ENCODE assay signal across 17 cellular contexts in genomic region chr1:84773933-84774497, GRCh38.
DNase-seq lines count a peak whose midpoint lies in the region; ATAC-seq and TF ChIP-seq lines count a peak whose summit lies in the region.
"Had no signal": no experiment of that assay in that cellular context is flagged by ENCODE, and none has a peak within 500 bp of the region (broad histone marks: within the 10 kb centered on the region; RNA-seq: fewer than 3 reads in every experiment).

No MANE protein-coding gene starts in this region.

- H3K4me1 Mint-ChIP-seq in stimulated activated effector memory CD8-positive, alpha-beta T cell treated with anti-CD3 and anti-CD28 coated beads, Interleukin-12 subunit alpha, Interleukin-12 subunit beta, amount 100 ng/mL, for 72 hours: no peaks in the 10 kb centered on the region
- H3K4me1 Mint-ChIP-seq: CD4-positive, CD25-positive, alpha-beta regulatory T cell had no signal

- H3K9me3 ChIP-seq in HEK293 (ENCODE audit: control insufficient read depth, insufficient read depth, low read depth, low read length): no peaks in the 10 kb centered on the region
- H3K9me3 ChIP-seq in mesodermal cell (ENCODE audit: control insufficient read depth, low read length): no peaks in the 10 kb centered on the region
- H3K9me3 ChIP-seq in suprapubic skin: no peaks in the 10 kb centered on the region
- H3K9me3 ChIP-seq: SJSA1 had no signal

- CTCF ChIA-PET in HEK293 (lab: Yijun Ruan, JAX): interaction anchor here (0.6 to 4.5 kb wide), 5 partner anchors 13 to 894 kb away, joined by 3 to 57 read pairs (median 3); no protein-coding TSS in a partner anchor

- H3K36me3 Mint-ChIP-seq in stimulated activated effector memory CD8-positive, alpha-beta T cell treated with anti-CD3 and anti-CD28 coated beads, Interleukin-12 subunit alpha, Interleukin-12 subunit beta, amount 100 ng/mL, for 72 hours: no peaks in the 10 kb centered on the region
- H3K36me3 Mint-ChIP-seq: CD4-positive, CD25-positive, alpha-beta regulatory T cell had no signal

- no peaks in the 10 kb centered on the region for H3K4me1 ChIP-seq in HEK293 (ENCODE audit: control insufficient read depth, insufficient read depth, low read length)
- H3K4me1 ChIP-seq in mesodermal cell (ENCODE audit: control insufficient read depth, insufficient read depth, low read length, poor library complexity, severe bottlenecking): no peaks in the 10 kb centered on the region
- peaks cover 12% of the 10 kb centered on the region for H3K4me1 ChIP-seq in suprapubic skin
- H3K4me1 ChIP-seq: SJSA1 had no signal

- no peak overlapping the region for H3K4me3 ChIP-seq in HEK293 (ENCODE audit: low read depth, low read length)
- H3K4me3 ChIP-seq in mesodermal cell (ENCODE audit: extremely low read depth, insufficient read depth, low read length, poor library complexity, severe bottlenecking): no peak overlapping the region
- no peak overlapping the region for H3K4me3 ChIP-seq in suprapubic skin
- H3K4me3 ChIP-seq: SJSA1 had no signal

- no peak overlapping the region for H3K27ac Mint-ChIP-seq in stimulated activated effector memory CD8-positive, alpha-beta T cell treated with anti-CD3 and anti-CD28 coated beads, Interleukin-12 subunit alpha, Interleukin-12 subunit beta, amount 100 ng/mL, for 72 hours
- H3K27ac Mint-ChIP-seq: CD4-positive, CD25-positive, alpha-beta regulatory T cell had no signal

- WGBS in mesodermal cell (ENCODE audit: insufficient coverage in 2 of 2), 2 experiments: 66 to 72% methylated on average over 2 to 3 of the region's 4 CpGs
- WGBS in suprapubic skin: 80% methylated on average over 4 of the region's 4 CpGs

- DNase-seq in suprapubic skin (ENCODE audit: low spot score in 2 of 2) (no peak), SHP77 treated with DMSO at 0.1 percent for 48 hours (lab: John Stamatoyannopoulos, UW) (no peak), EL (no peak), NCI-H2081 treated with DMSO at 0.1 percent for 48 hours (lab: John Stamatoyannopoulos, UW) (no peak)
- DNase-seq in stimulated activated effector memory CD8-positive, alpha-beta T cell treated with anti-CD3 and anti-CD28 coated beads, Interleukin-12 subunit alpha, Interleukin-12 subunit beta, amount 100 ng/mL, for 72 hours (ENCODE audit: low spot score in 2 of 2): no peak
- DNase-seq: ACHN; AML-193; Calu3; CD4-positive, CD25-positive, alpha-beta regulatory T cell; HCEC 1CT; KG1; NCI-H146 had no signal

- H3K27me3 ChIP-seq in suprapubic skin: no peaks in the 10 kb centered on the region
- H3K27me3 ChIP-seq: SJSA1 had no signal

- no peaks in the 10 kb centered on the region for H3K9me3 Mint-ChIP-seq in stimulated activated effector memory CD8-positive, alpha-beta T cell treated with anti-CD3 and anti-CD28 coated beads, Interleukin-12 subunit alpha, Interleukin-12 subunit beta, amount 100 ng/mL, for 72 hours
- H3K9me3 Mint-ChIP-seq: CD4-positive, CD25-positive, alpha-beta regulatory T cell had no signal

- H3K4me3 Mint-ChIP-seq in stimulated activated effector memory CD8-positive, alpha-beta T cell treated with anti-CD3 and anti-CD28 coated beads, Interleukin-12 subunit alpha, Interleukin-12 subunit beta, amount 100 ng/mL, for 72 hours: no peak overlapping the region
- H3K4me3 Mint-ChIP-seq: CD4-positive, CD25-positive, alpha-beta regulatory T cell had no signal

- no peak for TF ChIP-seq POLR2A in suprapubic skin (IDR thresholded peaks at IDR 0.05)

- TF ChIP-seq EP300 in suprapubic skin (IDR thresholded peaks at IDR 0.05): no peak

- H3K36me3 ChIP-seq in HEK293 (ENCODE audit: control insufficient read depth in 2 of 2, insufficient read depth in 1 of 2, low read length in 2 of 2): no peaks in the 10 kb centered on the region
- H3K36me3 ChIP-seq in mesodermal cell (ENCODE audit: control insufficient read depth, insufficient read depth, low read length): no peaks in the 10 kb centered on the region
- H3K36me3 ChIP-seq in suprapubic skin: no peaks in the 10 kb centered on the region
- H3K36me3 ChIP-seq: SJSA1 had no signal

- no peak overlapping the region for H3K27ac ChIP-seq in HEK293 (ENCODE audit: extremely low read depth, low read depth, low read length)
- H3K27ac ChIP-seq in cingulate gyrus (ENCODE audit: low read depth, low read length): peak overlapping the region; percentile 30
- H3K27ac ChIP-seq in mesodermal cell (ENCODE audit: low read depth, low read length, severe bottlenecking): peak overlapping the region; percentile 50
- peak overlapping the region; percentile 5 for H3K27ac ChIP-seq in suprapubic skin
- H3K27ac ChIP-seq: RWPE1, SJSA1 had no signal

- POLR2A ChIA-PET in HEK293 (lab: Yijun Ruan, JAX): no interaction called here

- ATAC-seq in stimulated activated effector memory CD8-positive, alpha-beta T cell treated with anti-CD3 and anti-CD28 coated beads, Interleukin-12 subunit alpha, Interleukin-12 subunit beta, amount 100 ng/mL, for 72 hours: no peak

- no peak for TF ChIP-seq CTCF in HEK293 (tag by site-specific recombination; IDR thresholded peaks at IDR 0.05)
- TF ChIP-seq CTCF in suprapubic skin (IDR thresholded peaks at IDR 0.05): no peak

TF ChIP-seq in HEK293, 187 proteins besides CTCF, POLR2A, EP300 and RAD21:
- TF ChIP-seq SP2 (tag by site-specific recombination; IDR thresholded peaks at IDR 0.05) (no peak), ZFP3 (tag by site-specific recombination; IDR thresholded peaks at IDR 0.05; ENCODE audit: low read depth) (no peak), ZBTB17 (tag by site-specific recombination; IDR thresholded peaks at IDR 0.05) (peak; percentile 67), ZNF23 (tag by site-specific recombination; IDR thresholded peaks at IDR 0.05; ENCODE audit: borderline replicate concordance) (peak; percentile 68; the same call in 1 of the 2 replicates)
